In genomic region chr5:179765400-179765799, GRCh38 we compare ENCODE assay signal across 1 cellular context.
A peak's percentile ranks its signal among the peaks of the same experiment; 100 is the strongest.
TF ChIP-seq lines count a peak whose summit lies in the region.

No MANE protein-coding gene starts in this region.

TF ChIP-seq in K562, 482 proteins besides CTCF, POLR2A, EP300 and RAD21 (continued from another document):
- TF ChIP-seq ATF3 (IDR thresholded peaks at IDR 0.05) (peak; percentile 39), ATF3 (CRISPR knock-in tag; conservative IDR thresholded peaks at IDR 0.05) (no peak), PPARD (CRISPR knock-in tag; IDR thresholded peaks at IDR 0.05) (no peak), THRAP3 (IDR thresholded peaks at IDR 0.05; ENCODE audit: borderline replicate concordance) (no peak), TEAD4 (IDR thresholded peaks at IDR 0.05; ENCODE audit: low read length) (no peak), TEAD4 (CRISPR knock-in tag; IDR thresholded peaks at IDR 0.05; ENCODE audit: borderline replicate concordance) (no peak), JUN (IDR thresholded peaks at IDR 0.05; ENCODE audit: borderline replicate concordance, low read depth, low read length) (peak; percentile 32; the same call in 1 of the 2 replicates), JUN (CRISPR knock-in tag; IDR thresholded peaks at IDR 0.05; ENCODE audit: borderline replicate concordance) (no peak), SMAD4 (CRISPR knock-in tag; conservative IDR thresholded peaks at IDR 0.05) (0 out of 2 replicates have a peak, but pooled peaks have one; percentile 18)
TF ChIP-seq in K562: peak in this region for 8.
